Comparison of ENCODE assay signal across 9 cellular contexts in the genomic region with DNA sequence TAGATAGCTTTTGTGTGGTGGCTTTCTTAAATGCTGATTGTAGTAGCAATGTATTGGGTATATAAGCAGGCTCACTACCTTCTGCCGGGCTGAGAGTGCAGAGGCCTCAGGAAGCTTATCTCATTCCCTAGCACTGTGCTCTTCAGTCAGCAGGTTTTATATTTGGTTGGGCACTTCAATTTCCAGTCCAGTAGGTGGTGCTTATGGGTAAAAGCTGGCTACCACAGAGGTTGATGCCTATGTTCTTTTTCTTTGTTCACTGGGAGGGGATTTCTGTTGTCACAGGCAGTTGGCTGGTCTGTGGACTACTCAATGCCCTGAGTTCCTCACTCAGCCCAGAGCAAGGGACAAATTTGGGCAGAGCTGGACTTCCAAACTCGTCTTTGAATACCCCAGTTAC. TPM values are rescaled to one million over a fixed set of nuclear protein-coding genes. Genes with fewer than 3 reads are reported as not detected.
DNase-seq lines count a peak whose midpoint lies in the region; ATAC-seq lines count a peak whose summit lies in the region.
"Had no signal": no experiment of that assay in that cellular context is flagged by ENCODE, and none has a peak within 500 bp of the region (broad histone marks: within the 10 kb centered on the region; RNA-seq: fewer than 3 reads in every experiment).

No MANE protein-coding gene starts in this region.

- ATAC-seq in GM21447 (IDR thresholded peaks at IDR 0.05; ENCODE audit: unreplicated experiment) (peak; percentile 82), sciatic nerve (no peak)

- intact Hi-C loops in sciatic nerve (cut with DNase I), result no loop called here

- DNase-seq in CD1c-positive myeloid dendritic cell (ENCODE audit: extremely low spot score) (peak; percentile 61), RPMI7951 (ENCODE audit: low read depth) (peak; percentile 39), iPS-NIHi7 (ENCODE audit: extremely low spot score) (peak; percentile 17), sciatic nerve (ENCODE audit: low spot score) (no peak), H4 (ENCODE audit: low spot score) (no peak), amniotic stem cell (lab: John Stamatoyannopoulos, UW) (no peak)
- no peak for DNase-seq in effector CD8-positive, alpha-beta T cell (lab: John Stamatoyannopoulos, UW)
- DNase-seq: T1000 had no signal

RNA-seq across cellular contexts. Expression of a gene that starts 43.0 kb away (rescaled TPM):
- total RNA-seq in RPMI7951 (2014; rRNA removed; shearing (Covaris generic)), result 36.8 and 46.3 TPM in 2 replicates
- total RNA-seq in sciatic nerve, result 29.8 TPM
- total RNA-seq in H4 (2014; rRNA removed; shearing (Covaris generic)), result 39.9 and 42.0 TPM in 2 replicates

RNA-seq across cellular contexts. Expression of a gene that starts 46.7 kb away (rescaled TPM):
- 0.20 and 0.36 TPM in 2 replicates for total RNA-seq in RPMI7951 (2014; rRNA removed; shearing (Covaris generic))
- total RNA-seq in sciatic nerve, result 4.6 TPM
- total RNA-seq in H4 (2014; rRNA removed; shearing (Covaris generic)), result 0.14 TPM in 1 of 2 replicates, not detected in the other

Comparison
In these comparisons a context has a peak if more than half of its experiments do, and no peak if none do; other contexts are left out.
1. DNase-seq: peak in CD1c-positive myeloid dendritic cell (single experiment), RPMI7951 (single experiment) and iPS-NIHi7 (single experiment); none in sciatic nerve (single experiment), effector CD8-positive, alpha-beta T cell (single experiment), H4 (single experiment) and amniotic stem cell (single experiment).